In genomic region chr5:107809201-107810034, GRCh38 we compare ENCODE assay signal across 19 cellular contexts.
DNase-seq lines count a peak whose midpoint lies in the region; TF ChIP-seq lines count a peak whose summit lies in the region.
"Had no signal": no experiment of that assay in that cellular context is flagged by ENCODE, and none has a peak within 500 bp of the region (broad histone marks: within the 10 kb centered on the region; RNA-seq: fewer than 3 reads in every experiment).

No MANE protein-coding gene starts in this region.

- no peaks in the 10 kb centered on the region for H4K20me1 ChIP-seq in neural progenitor cell (ENCODE audit: low read depth)

- peak overlapping the region; percentile 81; the same call in 1 of the 2 replicates for H3K27ac ChIP-seq in HUES64 (ENCODE audit: low read depth, low read length)
- H3K27ac ChIP-seq in endodermal cell (ENCODE audit: low read depth, low read length) = no peak overlapping the region
- peak overlapping the region; percentile 95 for H3K27ac ChIP-seq in neural progenitor cell
- H3K27ac ChIP-seq in stomach = no peak overlapping the region
- H3K27ac ChIP-seq: dorsolateral prefrontal cortex, heart left ventricle, RWPE1 had no signal

- H3K4me2 ChIP-seq in neural progenitor cell = peak overlapping the region; percentile 73

- H3K9ac ChIP-seq in HUES64 (ENCODE audit: low read depth, low read length) = no peak overlapping the region
- no peak overlapping the region for H3K9ac ChIP-seq in endodermal cell (ENCODE audit: extremely low read depth, low read length, poor library complexity, severe bottlenecking)
- H3K9ac ChIP-seq in neural progenitor cell = no peak overlapping the region

- H3K36me3 ChIP-seq in HUES64 (ENCODE audit: insufficient read depth, low read length) (no peaks in the 10 kb centered on the region), endodermal cell (ENCODE audit: control insufficient read depth, insufficient read depth, low read length) (no peaks in the 10 kb centered on the region), neural progenitor cell (no peaks in the 10 kb centered on the region), stomach (no peaks in the 10 kb centered on the region)
- H3K36me3 ChIP-seq: heart left ventricle had no signal

- H3K36me3 Mint-ChIP-seq in endodermal cell (ENCODE audit: low read depth) (no peaks in the 10 kb centered on the region), neural progenitor cell (no peaks in the 10 kb centered on the region)
- H3K36me3 Mint-ChIP-seq: CD4-positive, alpha-beta memory T cell had no signal

- WGBS in HUES64 = 27% methylated on average over 4 of the region's 4 CpGs
- WGBS in endodermal cell (ENCODE audit: insufficient coverage in 1 of 2, insufficient read length in 1 of 2), 2 experiments = 41 to 49% methylated on average over 3 to 4 of the region's 4 CpGs
- WGBS in stomach, 5 donors = 71 to 86% (median 77%) methylated on average over 4 of the region's 4 CpGs

- intact Hi-C loops in stomach (cut with DNase I; ENCODE audit: low total_unique reads) = no loop called here

- peaks cover 7% of the 10 kb centered on the region; the same call in 1 of the 2 replicates for H3K27me3 ChIP-seq in HUES64 (ENCODE audit: insufficient read depth, low read length)
- no peaks in the 10 kb centered on the region for H3K27me3 ChIP-seq in endodermal cell (ENCODE audit: control insufficient read depth, insufficient read depth, low read length, poor library complexity, severe bottlenecking)
- H3K27me3 ChIP-seq in neural progenitor cell = no peaks in the 10 kb centered on the region
- H3K27me3 ChIP-seq in stomach = no peaks in the 10 kb centered on the region
- H3K27me3 ChIP-seq: dorsolateral prefrontal cortex, heart left ventricle had no signal

- H3K27me3 Mint-ChIP-seq in endodermal cell (ENCODE audit: insufficient read depth) (no peaks in the 10 kb centered on the region), neural progenitor cell (ENCODE audit: insufficient read depth, low read depth) (peaks cover 5% of the 10 kb centered on the region)

- no peak for TF ChIP-seq POLR2A in stomach (IDR thresholded peaks at IDR 0.05)

- H2AFZ ChIP-seq in neural progenitor cell (replicated peaks) = no peak overlapping the region

- DNase-seq in NCI-H146 (lab: John Stamatoyannopoulos, UW) (peak; percentile 19), NCI-H146 treated with DMSO at 0.1 percent for 48 hours (lab: John Stamatoyannopoulos, UW; ENCODE audit: unreplicated experiment) (no peak), endodermal cell (peak; percentile 76), neural progenitor cell (ENCODE audit: low spot score) (peak; percentile 50), GOT3 (lab: John Stamatoyannopoulos, UW) (no peak), stomach (no peak), OCI-M2 (lab: John Stamatoyannopoulos, UW; ENCODE audit: unreplicated experiment) (no peak)
- DNase-seq: activated CD4-positive, alpha-beta T cell treated with anti-CD3 and anti-CD28 coated beads, Interleukin-2, amount 50 U/mL, for 1 hour; activated naive CD4-positive, alpha-beta T cell treated with Interleukin-2 at 50 U/mL for 16 hours; activated T-cell treated with anti-CD3 and anti-CD28 coated beads for 4 hours; CD4-positive, alpha-beta memory T cell; dorsolateral prefrontal cortex; heart left ventricle; NCI-H1092 treated with DMSO at 0.1 percent for 48 hours; NK-92 treated with Interleukin-12 subunit alpha and Interleukin-12 subunit beta, amount 100 ng/mL, for 24 hours had no signal

- H3K79me2 ChIP-seq in neural progenitor cell (ENCODE audit: low read depth) = no peaks in the 10 kb centered on the region

- H3K9me3 ChIP-seq in HUES64 (ENCODE audit: insufficient read depth, low read depth, low read length) (no peaks in the 10 kb centered on the region), endodermal cell (ENCODE audit: control insufficient read depth, low read length) (no peaks in the 10 kb centered on the region), neural progenitor cell (ENCODE audit: low read depth) (no peaks in the 10 kb centered on the region), stomach (no peaks in the 10 kb centered on the region)
- H3K9me3 ChIP-seq: heart left ventricle had no signal

- H3K4me3 ChIP-seq in HUES64 (ENCODE audit: low read length) (peak overlapping the region; percentile 20; the same call in 1 of the 2 replicates), endodermal cell (ENCODE audit: low read length) (no peak overlapping the region), neural progenitor cell (peak overlapping the region; percentile 18), stomach (no peak overlapping the region)
- H3K4me3 ChIP-seq: dorsolateral prefrontal cortex, heart left ventricle, K562 had no signal

- H3K9me3 Mint-ChIP-seq in endodermal cell = no peaks in the 10 kb centered on the region
- H3K9me3 Mint-ChIP-seq in neural progenitor cell = peaks cover 5% of the 10 kb centered on the region
- H3K9me3 Mint-ChIP-seq: CD4-positive, alpha-beta memory T cell; stimulated activated naive CD8-positive, alpha-beta T cell treated with anti-CD3 and anti-CD28 coated beads, Interleukin-15, Interleukin-2, amounts not matched to agents 100 ng/mL and 50 ng/mL, for 24 hours had no signal

- H3K4me1 ChIP-seq in HUES64 (ENCODE audit: insufficient read depth, low read length) (peaks cover 77% of the 10 kb centered on the region), endodermal cell (ENCODE audit: control insufficient read depth, insufficient read depth, low read length) (peaks cover 26% of the 10 kb centered on the region), neural progenitor cell (peaks cover 84% of the 10 kb centered on the region), stomach (no peaks in the 10 kb centered on the region)

- no peak for TF ChIP-seq EP300 in stomach (IDR thresholded peaks at IDR 0.05)

- H3K4me3 Mint-ChIP-seq in endodermal cell = no peak overlapping the region
- no peak overlapping the region for H3K4me3 Mint-ChIP-seq in neural progenitor cell
- H3K4me3 Mint-ChIP-seq: CD4-positive, alpha-beta memory T cell; stimulated activated naive CD8-positive, alpha-beta T cell treated with anti-CD3 and anti-CD28 coated beads, Interleukin-15, Interleukin-2, amounts not matched to agents 100 ng/mL and 50 ng/mL, for 24 hours had no signal

- peaks cover 64% of the 10 kb centered on the region for H3F3A ChIP-seq in neural progenitor cell (ENCODE audit: low read depth)

- TF ChIP-seq CTCF in endodermal cell (conservative IDR thresholded peaks at IDR 0.05) (no peak), neural progenitor cell (IDR thresholded peaks at IDR 0.05) (no peak), stomach (IDR thresholded peaks at IDR 0.05) (no peak)

- peak overlapping the region; percentile 83 for H3K27ac Mint-ChIP-seq in endodermal cell
- H3K27ac Mint-ChIP-seq in neural progenitor cell = peak overlapping the region; percentile 33
- H3K27ac Mint-ChIP-seq: CD4-positive, alpha-beta memory T cell; stimulated activated naive CD8-positive, alpha-beta T cell treated with anti-CD3 and anti-CD28 coated beads, Interleukin-15, Interleukin-2, amounts not matched to agents 100 ng/mL and 50 ng/mL, for 24 hours had no signal

- H3K4me1 Mint-ChIP-seq in endodermal cell (peaks cover 42% of the 10 kb centered on the region), neural progenitor cell (peaks cover 25% of the 10 kb centered on the region)
- H3K4me1 Mint-ChIP-seq: CD4-positive, alpha-beta memory T cell had no signal

Comparison
In these comparisons a context has a peak if more than half of its experiments do, and no peak if none do; other contexts are left out.
1. DNase-seq: peak in NCI-H146 (single experiment), endodermal cell (single experiment) and neural progenitor cell (single experiment); none in NCI-H146 treated with DMSO at 0.1 percent for 48 hours (single experiment), GOT3 (single experiment), stomach (single experiment) and OCI-M2 (single experiment).
2. H3K27ac ChIP-seq: peak in HUES64 (single experiment) and neural progenitor cell (single experiment); none in endodermal cell (single experiment) and stomach (0 of 5).
3. H3K4me3 ChIP-seq: peak in HUES64 (single experiment) and neural progenitor cell (single experiment); none in endodermal cell (single experiment) and stomach (0 of 4).